Comparison of ENCODE assay signal across 11 cellular contexts in the genomic region with DNA sequence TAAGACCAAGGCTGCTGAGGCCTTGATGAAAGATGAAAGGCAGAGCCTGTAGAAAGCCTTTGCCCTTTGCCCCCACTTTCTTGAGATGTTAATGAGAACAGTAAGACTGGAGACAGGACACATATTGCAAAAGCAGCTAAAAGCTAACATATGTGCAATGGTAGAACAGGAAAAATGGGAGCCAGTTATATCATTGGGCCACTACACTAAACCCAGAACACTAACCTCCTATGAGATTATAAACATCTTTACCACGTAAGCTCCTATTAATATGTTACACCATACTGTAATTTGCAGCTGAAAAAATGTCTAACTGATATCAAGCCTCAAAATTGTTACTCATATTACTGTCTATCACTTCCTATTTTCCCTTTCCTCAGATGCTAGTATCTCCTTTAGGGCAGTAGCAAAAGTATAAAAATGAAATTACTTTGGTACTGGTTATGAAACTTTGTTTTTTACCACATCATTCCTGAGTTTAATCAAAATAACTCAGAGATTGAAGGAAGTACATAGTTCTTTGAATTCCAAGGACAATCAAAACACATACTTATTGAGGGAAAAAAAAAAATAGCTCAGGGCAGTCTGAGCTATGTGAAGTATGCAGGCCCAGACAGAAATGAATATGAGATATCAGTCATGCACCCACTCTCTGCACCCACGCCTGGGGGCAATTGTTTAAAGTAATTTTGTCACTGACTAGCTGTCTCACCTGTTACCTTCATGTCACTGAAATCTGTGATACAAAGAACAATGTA. TPM values are rescaled to one million over a fixed set of nuclear protein-coding genes. Genes with fewer than 3 reads are reported as not detected.
DNase-seq lines count a peak whose midpoint lies in the region; TF ChIP-seq lines count a peak whose summit lies in the region.
"Had no signal": no experiment of that assay in that cellular context is flagged by ENCODE, and none has a peak within 500 bp of the region (broad histone marks: within the 10 kb centered on the region; RNA-seq: fewer than 3 reads in every experiment).

No MANE protein-coding gene starts in this region.

- H3K79me2 ChIP-seq in PC-9 (ENCODE audit: low read depth) (peaks cover 44% of the 10 kb centered on the region), mesendoderm (ENCODE audit: control insufficient read depth, insufficient read depth, low read length) (peaks cover 6% of the 10 kb centered on the region)

- no peak overlapping the region for H3K9ac ChIP-seq in mesendoderm (ENCODE audit: low read length)

- no peak overlapping the region for H3K4ac ChIP-seq in mesendoderm (ENCODE audit: low read depth, low read length)

- no CpG with 5 or more reads among the region's 2 CpGs for WGBS in mesendoderm (ENCODE audit: extremely low coverage, insufficient coverage, low lambda C conversion rate)

- H3K9me2 ChIP-seq in PC-9 (ENCODE audit: insufficient read depth): no peaks in the 10 kb centered on the region

- no peak overlapping the region for H3K18ac ChIP-seq in mesendoderm (ENCODE audit: low read length)

- no TSS peak for BruUV-seq in PC-9 (replicated peaks; lab: Mats Ljungman, UMichigan)

- H3K4me3 ChIP-seq in PC-9 (peak overlapping the region; percentile 9; the same call in 1 of the 2 replicates), retinal pigment epithelial cell (ENCODE audit: low read length) (no peak overlapping the region), mesendoderm (ENCODE audit: low read length) (no peak overlapping the region)

- no peak overlapping the region for H2AK5ac ChIP-seq in mesendoderm (ENCODE audit: low read length)

- peak overlapping the region; percentile 62 for H3K4me2 ChIP-seq in PC-9
- no peak overlapping the region for H3K4me2 ChIP-seq in mesendoderm (ENCODE audit: low read length)

- no peak overlapping the region for H4K5ac ChIP-seq in mesendoderm (ENCODE audit: low read length)

- no peak overlapping the region for H3K56ac ChIP-seq in mesendoderm (ENCODE audit: low read length)

- no peak overlapping the region for H2BK5ac ChIP-seq in mesendoderm (ENCODE audit: low read length)

- H3K36me3 ChIP-seq in PC-9 (ENCODE audit: low read depth) (peaks cover 31% of the 10 kb centered on the region), mesendoderm (ENCODE audit: control insufficient read depth, insufficient read depth, low read length) (peaks cover 5% of the 10 kb centered on the region)

- peaks cover 52% of the 10 kb centered on the region for H3F3A ChIP-seq in PC-9 (ENCODE audit: insufficient read depth, low read depth)

- no peak overlapping the region for H2BK120ac ChIP-seq in mesendoderm (ENCODE audit: low read depth, low read length)

- peaks cover 6% of the 10 kb centered on the region for H3K79me1 ChIP-seq in mesendoderm (ENCODE audit: low read length)

- no peak overlapping the region for H3K23ac ChIP-seq in mesendoderm (ENCODE audit: low read length)

- H3K27me3 ChIP-seq in PC-9 (ENCODE audit: insufficient read depth, low read depth): no peaks in the 10 kb centered on the region
- no peaks in the 10 kb centered on the region for H3K27me3 ChIP-seq in mesendoderm (ENCODE audit: insufficient read depth, low read length, poor library complexity)

- POLR2A ChIA-PET in PC-9 (lab: Charles Lee; ENCODE audit: unreplicated experiment): interaction anchor here (0.6 to 1.8 kb wide), 15 partner anchors 9 to 1465 kb away, joined by 3 to 24 read pairs (median 8); partner anchors contain the start of genes HPS5, LDHA, SPTY2D1 and UEVLD

- DNase-seq in EH (ENCODE audit: low read depth): peak; percentile 90
- peak; percentile 85 to 99 for DNase-seq in PC-9
- no peak for DNase-seq in epithelial cell of prostate (ENCODE audit: low read depth, low spot score)
- peak; percentile 39 for DNase-seq in retinal pigment epithelial cell (ENCODE audit: low read depth)
- no peak for DNase-seq in mesendoderm
- no peak for DNase-seq in T1000 (lab: John Stamatoyannopoulos, UW)
- no peak for DNase-seq in NCI-H1092 (lab: John Stamatoyannopoulos, UW)
- DNase-seq in activated CD4-positive, alpha-beta T cell treated with anti-CD3 and anti-CD28 coated beads, Interleukin-2, amount 50 U/mL, for 4 hours: no peak
- DNase-seq: activated naive CD8-positive, alpha-beta T cell treated with anti-CD3 and anti-CD28 coated beads, Interleukin-2, amount 50 U/mL, for 24 hours; immature natural killer cell; NCI-H2029 had no signal

- CTCF ChIA-PET in PC-9 (lab: Charles Lee): interaction anchor here (0.5 to 0.7 kb wide), 6 partner anchors 15 to 213 kb away, joined by 3 to 4 read pairs (median 3); partner anchors contain the start of gene LDHA

- no peak for TF ChIP-seq CTCF in PC-9 (conservative IDR thresholded peaks at IDR 0.05)
- no peak for TF ChIP-seq CTCF in retinal pigment epithelial cell (conservative IDR thresholded peaks at IDR 0.05; ENCODE audit: low read depth, low read length)

- no peak overlapping the region for H4K8ac ChIP-seq in mesendoderm (ENCODE audit: low read depth, low read length)

- intact Hi-C loops in PC-9 (cut with micrococcal nuclease; ENCODE audit: unreplicated experiment): loop anchor here (1.0 kb wide), 4 partner anchors 9 to 177 kb away; partner anchors contain the start of genes GTF2H1 and HPS5

- H2BK15ac ChIP-seq in mesendoderm (replicated peaks; ENCODE audit: low read depth): no peak overlapping the region

- no peak overlapping the region for H2AFZ ChIP-seq in PC-9

- H3K4me1 ChIP-seq in PC-9 (replicated peaks; ENCODE audit: insufficient read depth) (peaks cover 65% of the 10 kb centered on the region), mesendoderm (ENCODE audit: control insufficient read depth, low read depth, low read length) (no peaks in the 10 kb centered on the region)

- H3K9me3 ChIP-seq in PC-9 (ENCODE audit: insufficient read depth, low read depth): no peaks in the 10 kb centered on the region

- H4K20me1 ChIP-seq in PC-9 (ENCODE audit: insufficient read depth): no peaks in the 10 kb centered on the region

- H3K27ac ChIP-seq in PC-9: peak overlapping the region; percentile 90
- H3K27ac ChIP-seq in epithelial cell of prostate: peak overlapping the region; percentile 73
- no peak overlapping the region for H3K27ac ChIP-seq in mesendoderm (ENCODE audit: low read depth, low read length)

RNA-seq across cellular contexts. Expression of gene HPS5, which starts 9.1 kb away (rescaled TPM):
- 35.2 and 39.2 TPM in 2 replicates for total RNA-seq in PC-9 (2021)
- 6.7 TPM for polyA plus RNA-seq in mesendoderm (2013, experiment 1 of 2)
- polyA plus RNA-seq in mesendoderm (2013, experiment 2 of 2): 7.0 TPM

RNA-seq across cellular contexts. Expression of gene GTF2H1, which starts 9.5 kb away (rescaled TPM):
- total RNA-seq in PC-9 (2021): 72.9 and 89.1 TPM in 2 replicates
- 25.1 TPM for polyA plus RNA-seq in mesendoderm (2013, experiment 1 of 2)
- 25.4 TPM for polyA plus RNA-seq in mesendoderm (2013, experiment 2 of 2)

RNA-seq across cellular contexts. Expression of gene SAA1, which starts 46.8 kb away (rescaled TPM):
- total RNA-seq in PC-9 (2021): 1.9 TPM in 1 of 2 replicates, not detected in the other
- not detected for polyA plus RNA-seq in mesendoderm (2013, experiment 1 of 2)
- polyA plus RNA-seq in mesendoderm (2013, experiment 2 of 2): not detected
- polyA plus RNA-seq: immature natural killer cell had no signal

Comparison
In these comparisons a context has a peak if more than half of its experiments do, and no peak if none do; other contexts are left out.
1. DNase-seq: peak in EH (single experiment), PC-9 (2 of 2) and retinal pigment epithelial cell (single experiment); none in epithelial cell of prostate (single experiment), mesendoderm (single experiment), T1000 (single experiment), NCI-H1092 (single experiment) and activated CD4-positive, alpha-beta T cell treated with anti-CD3 and anti-CD28 coated beads, Interleukin-2, amount 50 U/mL, for 4 hours (0 of 2).